In the genomic region with DNA sequence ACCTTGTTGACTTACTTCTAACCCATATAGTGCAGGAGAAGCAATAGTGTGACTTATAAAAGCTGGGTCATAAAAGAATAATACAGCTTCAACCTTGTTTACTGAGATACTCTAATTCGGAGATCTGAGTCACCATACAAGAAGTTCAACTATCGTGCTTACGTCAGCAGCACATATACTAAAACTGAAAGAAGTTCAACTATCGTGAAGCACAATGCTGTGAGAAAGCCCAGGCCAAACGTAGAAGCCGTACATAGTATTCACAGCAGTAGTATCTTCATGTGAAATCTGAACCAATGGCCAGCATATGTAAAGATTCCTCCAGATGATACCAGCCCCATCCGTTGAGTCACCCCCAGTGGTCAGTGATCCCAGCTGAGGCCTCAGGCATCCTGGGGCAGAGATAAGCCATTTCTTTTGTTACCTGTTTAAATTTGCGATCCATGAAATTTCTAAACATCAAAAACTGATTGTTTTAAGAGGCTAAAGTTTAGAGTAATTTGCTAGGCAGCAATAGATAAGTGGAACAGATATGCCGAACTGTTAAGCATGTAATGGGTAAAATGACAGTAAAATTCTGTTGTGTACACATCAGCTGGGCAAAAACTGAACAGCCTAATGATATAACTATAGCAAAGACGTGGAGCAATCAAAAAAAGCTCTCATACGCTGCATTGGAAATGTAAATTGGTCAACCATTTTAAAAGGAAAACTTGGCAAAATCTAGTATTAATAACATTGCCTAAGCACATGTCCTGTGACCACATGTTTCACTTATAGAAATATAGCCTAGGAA, we compare ENCODE assay signal across 9 cellular contexts. TPM values are rescaled to one million over a fixed set of nuclear protein-coding genes. Genes with fewer than 3 reads are reported as not detected.
DNase-seq lines count a peak whose midpoint lies in the region; FAIRE-seq and TF ChIP-seq lines count a peak whose summit lies in the region.
"Had no signal": no experiment of that assay in that cellular context is flagged by ENCODE, and none has a peak within 500 bp of the region (broad histone marks: within the 10 kb centered on the region; RNA-seq: fewer than 3 reads in every experiment).

No MANE protein-coding gene starts in this region.

- FAIRE-seq in astrocyte (lab: Jason Lieb, UNC) = peak; percentile 75

- peak in 1 of 4 donors; percentile 15 for TF ChIP-seq EP300 in sigmoid colon (IDR thresholded peaks at IDR 0.05)

- peak; percentile 54 for DNase-seq in AG04449 (ENCODE audit: low read depth, low spot score)
- peak; percentile 98 for DNase-seq in astrocyte (ENCODE audit: low read depth)
- DNase-seq in kidney epithelial cell (ENCODE audit: low read depth) = peak; percentile 34
- DNase-seq in SKM-1 (lab: John Stamatoyannopoulos, UW; ENCODE audit: unreplicated experiment) = no peak
- DNase-seq in central memory CD4-positive, alpha-beta T cell = no peak
- no peak for DNase-seq in sigmoid colon
- no peak for DNase-seq in stimulated activated naive CD4-positive, alpha-beta T cell (lab: John Stamatoyannopoulos, UW)
- DNase-seq: NCI-H524 had no signal

- no peaks in the 10 kb centered on the region for H4K20me1 ChIP-seq in astrocyte (ENCODE audit: insufficient read depth, low read length)

- no peaks in the 10 kb centered on the region for H3K27me3 ChIP-seq in astrocyte (ENCODE audit: insufficient read depth, low read length)
- H3K27me3 ChIP-seq in kidney epithelial cell (ENCODE audit: control insufficient read depth, insufficient read depth, low read length) = no peaks in the 10 kb centered on the region
- H3K27me3 ChIP-seq in sigmoid colon = no peaks in the 10 kb centered on the region

- H3K4me2 ChIP-seq in astrocyte (ENCODE audit: low read length) = peak overlapping the region; percentile 69

- POLR2A ChIA-PET in AG04449 (lab: Yijun Ruan, JAX) (no interaction called here), HEK293 (lab: Yijun Ruan, JAX) (no interaction called here)

- H3K27ac ChIP-seq in HEK293 (ENCODE audit: extremely low read depth, low read depth, low read length) (peak overlapping the region; percentile 2; the same call in 1 of the 2 replicates), astrocyte (ENCODE audit: low read depth, low read length) (peak overlapping the region; percentile 86), sigmoid colon (peak overlapping the region in 2 of 4 donors; percentile 24 to 51)

- TF ChIP-seq POLR2A in sigmoid colon (IDR thresholded peaks at IDR 0.05) = no peak

- CTCF ChIA-PET in AG04449 (lab: Yijun Ruan, JAX) (interaction anchor here (0.5 kb wide), 1 partner anchor 192 kb away, joined by 4 read pairs; no protein-coding TSS in a partner anchor), HEK293 (lab: Yijun Ruan, JAX) (interaction anchor here (0.5 kb wide), 1 partner anchor 506 kb away, joined by 3 read pairs; no protein-coding TSS in a partner anchor)

- H3K4me1 Mint-ChIP-seq in astrocyte (ENCODE audit: low read depth, unreplicated experiment) = peaks cover 11% of the 10 kb centered on the region

- no peaks in the 10 kb centered on the region for H3K79me2 ChIP-seq in astrocyte (ENCODE audit: insufficient read depth, low read length)

- intact Hi-C loops in sigmoid colon (cut with DNase I) = no loop called here

- H3K36me3 ChIP-seq in HEK293 (ENCODE audit: control insufficient read depth in 2 of 2, insufficient read depth in 1 of 2, low read length in 2 of 2) (no peaks in the 10 kb centered on the region), astrocyte (ENCODE audit: insufficient read depth, low read length) (no peaks in the 10 kb centered on the region), kidney epithelial cell (ENCODE audit: control insufficient read depth, insufficient read depth, low read length) (no peaks in the 10 kb centered on the region), sigmoid colon (no peaks in the 10 kb centered on the region)

- H2AFZ ChIP-seq in astrocyte (ENCODE audit: low read depth, low read length) = no peak overlapping the region

- WGBS in sigmoid colon, 2 donors = 17 to 69% methylated on average over 11 of the region's 11 CpGs

- H3K36me3 Mint-ChIP-seq in astrocyte (ENCODE audit: low read depth, unreplicated experiment) = no peaks in the 10 kb centered on the region

- H3K4me1 ChIP-seq in HEK293 (ENCODE audit: control insufficient read depth, insufficient read depth, low read length) (no peaks in the 10 kb centered on the region), astrocyte (ENCODE audit: insufficient read depth, low read length) (peaks cover 17% of the 10 kb centered on the region), sigmoid colon (no peaks in the 10 kb centered on the region)

- H3K27ac Mint-ChIP-seq in astrocyte (ENCODE audit: unreplicated experiment) = no peak overlapping the region

- H3K9me3 ChIP-seq in HEK293 (ENCODE audit: control insufficient read depth, insufficient read depth, low read depth, low read length) (no peaks in the 10 kb centered on the region), astrocyte (ENCODE audit: insufficient read depth, low read depth, low read length) (no peaks in the 10 kb centered on the region), sigmoid colon (no peaks in the 10 kb centered on the region)

- no peaks in the 10 kb centered on the region for H3K27me3 Mint-ChIP-seq in astrocyte (ENCODE audit: low read depth, unreplicated experiment)

- TF ChIP-seq CTCF in AG04449 (IDR thresholded peaks at IDR 0.05; ENCODE audit: insufficient read depth, low read length, missing control alignments) = no peak
- no peak for TF ChIP-seq CTCF in HEK293 (tag by site-specific recombination; IDR thresholded peaks at IDR 0.05)
- TF ChIP-seq CTCF in astrocyte (IDR thresholded peaks at IDR 0.05; ENCODE audit: insufficient read depth, low read depth, low read length) = no peak
- TF ChIP-seq CTCF in kidney epithelial cell (IDR thresholded peaks at IDR 0.05; ENCODE audit: insufficient read depth, low read length, poor library complexity, severe bottlenecking) = no peak
- TF ChIP-seq CTCF in sigmoid colon (IDR thresholded peaks at IDR 0.05) = no peak

- H3K9ac ChIP-seq in astrocyte (ENCODE audit: low read length) = peak overlapping the region; percentile 66

- H3K4me3 ChIP-seq in AG04449 (ENCODE audit: low read depth, low read length) = no peak overlapping the region
- H3K4me3 ChIP-seq in HEK293 (ENCODE audit: low read depth, low read length) = no peak overlapping the region
- peak overlapping the region; percentile 29 for H3K4me3 ChIP-seq in astrocyte (ENCODE audit: insufficient read depth, low read depth, low read length)
- no peak overlapping the region for H3K4me3 ChIP-seq in kidney epithelial cell (ENCODE audit: low read depth, low read length)
- H3K4me3 ChIP-seq in sigmoid colon = no peak overlapping the region

- H3K9me3 Mint-ChIP-seq in astrocyte (ENCODE audit: unreplicated experiment) = peaks cover 4% of the 10 kb centered on the region

- H3K4me3 Mint-ChIP-seq in astrocyte (ENCODE audit: unreplicated experiment) = no peak overlapping the region

TF ChIP-seq in HEK293, 187 proteins besides CTCF, POLR2A, EP300 and RAD21 (continues in another document):
- TF ChIP-seq, protein P1, sequence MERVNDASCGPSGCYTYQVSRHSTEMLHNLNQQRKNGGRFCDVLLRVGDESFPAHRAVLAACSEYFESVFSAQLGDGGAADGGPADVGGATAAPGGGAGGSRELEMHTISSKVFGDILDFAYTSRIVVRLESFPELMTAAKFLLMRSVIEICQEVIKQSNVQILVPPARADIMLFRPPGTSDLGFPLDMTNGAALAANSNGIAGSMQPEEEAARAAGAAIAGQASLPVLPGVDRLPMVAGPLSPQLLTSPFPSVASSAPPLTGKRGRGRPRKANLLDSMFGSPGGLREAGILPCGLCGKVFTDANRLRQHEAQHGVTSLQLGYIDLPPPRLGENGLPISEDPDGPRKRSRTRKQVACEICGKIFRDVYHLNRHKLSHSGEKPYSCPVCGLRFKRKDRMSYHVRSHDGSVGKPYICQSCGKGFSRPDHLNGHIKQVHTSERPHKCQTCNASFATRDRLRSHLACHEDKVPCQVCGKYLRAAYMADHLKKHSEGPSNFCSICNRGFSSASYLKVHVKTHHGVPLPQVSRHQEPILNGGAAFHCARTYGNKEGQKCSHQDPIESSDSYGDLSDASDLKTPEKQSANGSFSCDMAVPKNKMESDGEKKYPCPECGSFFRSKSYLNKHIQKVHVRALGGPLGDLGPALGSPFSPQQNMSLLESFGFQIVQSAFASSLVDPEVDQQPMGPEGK (tag by site-specific recombination; IDR thresholded peaks at IDR 0.05) = 0 out of 2 replicates have a peak, but pooled peaks have one; percentile 33
- TF ChIP-seq KLF9 (tag by site-specific recombination; IDR thresholded peaks at IDR 0.05; ENCODE audit: low read depth) (no peak), ZNF266 (tag by site-specific recombination; IDR thresholded peaks at IDR 0.05; ENCODE audit: low read depth) (no peak), ZNF776 (tag by site-specific recombination; IDR thresholded peaks at IDR 0.05; ENCODE audit: borderline replicate concordance) (no peak), KLF7 (tag by site-specific recombination; IDR thresholded peaks at IDR 0.05; ENCODE audit: borderline replicate concordance) (no peak), ZNF37A (tag by site-specific recombination; IDR thresholded peaks at IDR 0.05) (no peak), ZNF629 (tag by site-specific recombination; IDR thresholded peaks at IDR 0.05) (peak; percentile 83)
- TF ChIP-seq, protein P2, sequence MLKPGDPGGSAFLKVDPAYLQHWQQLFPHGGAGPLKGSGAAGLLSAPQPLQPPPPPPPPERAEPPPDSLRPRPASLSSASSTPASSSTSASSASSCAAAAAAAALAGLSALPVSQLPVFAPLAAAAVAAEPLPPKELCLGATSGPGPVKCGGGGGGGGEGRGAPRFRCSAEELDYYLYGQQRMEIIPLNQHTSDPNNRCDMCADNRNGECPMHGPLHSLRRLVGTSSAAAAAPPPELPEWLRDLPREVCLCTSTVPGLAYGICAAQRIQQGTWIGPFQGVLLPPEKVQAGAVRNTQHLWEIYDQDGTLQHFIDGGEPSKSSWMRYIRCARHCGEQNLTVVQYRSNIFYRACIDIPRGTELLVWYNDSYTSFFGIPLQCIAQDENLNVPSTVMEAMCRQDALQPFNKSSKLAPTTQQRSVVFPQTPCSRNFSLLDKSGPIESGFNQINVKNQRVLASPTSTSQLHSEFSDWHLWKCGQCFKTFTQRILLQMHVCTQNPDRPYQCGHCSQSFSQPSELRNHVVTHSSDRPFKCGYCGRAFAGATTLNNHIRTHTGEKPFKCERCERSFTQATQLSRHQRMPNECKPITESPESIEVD (tag by site-specific recombination; IDR thresholded peaks at IDR 0.05) = peak; percentile 20; the same call in 1 of the 2 replicates

RNA-seq across cellular contexts. Expression of a gene that starts 53.9 kb away (rescaled TPM):
- total RNA-seq in astrocyte (0.93 and 1.3 TPM in 2 replicates), kidney epithelial cell (1.2 and 1.9 TPM in 2 replicates), sigmoid colon (1 to 10 TPM in 3 of 4 donors, under 1 TPM in 1; 0.41 to 3.0 (median 2.1) TPM)
- 10 to 100 TPM in 2 of 3 donors, 1 to 10 TPM in 1; 8.8 to 31.8 (median 21.3) TPM for polyA plus RNA-seq in sigmoid colon

Comparison
In these comparisons a context has a peak if more than half of its experiments do, and no peak if none do; other contexts are left out.
1. DNase-seq: peak in AG04449 (single experiment), astrocyte (single experiment) and kidney epithelial cell (single experiment); none in SKM-1 (single experiment), central memory CD4-positive, alpha-beta T cell (single experiment), sigmoid colon (single experiment) and stimulated activated naive CD4-positive, alpha-beta T cell (0 of 6).